ENCODE assay signal across 1 cellular context in the genomic region with DNA sequence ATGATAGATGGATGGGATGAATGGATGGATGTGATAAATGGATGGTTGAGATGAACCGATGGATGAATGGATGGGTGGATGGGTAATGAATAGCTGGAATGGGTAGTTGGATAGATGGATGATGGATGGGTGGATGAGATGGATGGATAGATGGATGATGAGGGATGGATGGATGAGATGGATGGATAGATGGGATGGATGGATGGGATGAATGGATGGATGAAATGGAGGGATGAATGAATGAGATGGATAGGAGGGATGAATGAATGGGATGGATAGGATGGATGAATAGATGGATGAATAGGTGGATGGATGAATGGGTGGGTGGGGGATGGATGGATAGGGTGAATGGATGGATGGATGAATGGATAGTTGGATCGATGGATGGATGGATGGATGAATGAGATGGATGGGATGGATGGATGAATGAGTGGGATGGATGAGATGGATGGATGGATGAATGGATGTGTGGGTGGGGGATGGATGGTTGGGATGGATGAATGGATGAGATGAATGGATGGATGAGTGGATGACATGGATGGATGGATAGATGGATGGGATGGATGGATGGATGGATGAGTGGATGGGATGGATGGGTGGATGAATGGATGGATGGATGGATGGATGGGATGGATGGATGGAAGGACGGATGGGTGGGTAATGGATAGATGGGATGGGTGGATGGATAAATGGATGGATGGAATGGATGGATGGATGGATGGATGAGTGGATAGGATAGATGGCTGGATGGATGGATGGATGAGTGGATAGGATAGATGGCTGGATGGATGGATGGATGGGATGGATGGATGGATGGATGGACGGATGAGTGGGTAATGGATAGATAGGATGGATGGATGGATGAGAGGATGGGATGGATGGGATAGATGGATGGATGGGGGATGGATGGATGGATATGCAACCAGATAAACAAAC.
TF ChIP-seq lines count a peak whose summit lies in the region.

No MANE protein-coding gene starts in this region.

TF ChIP-seq in HepG2, 621 proteins besides CTCF, POLR2A, EP300 and RAD21:
- TF ChIP-seq FOXK2 (IDR thresholded peaks at IDR 0.05) (peak; percentile 64; the same call in 1 of the 2 replicates), TRIM24 (CRISPR knock-in tag; IDR thresholded peaks at IDR 0.05) (no peak), ARNT (IDR thresholded peaks at IDR 0.05) (peak; percentile 25; the same call in 1 of the 2 replicates), FOXP1 (IDR thresholded peaks at IDR 0.05) (peak; percentile 63), FOXP1 (CRISPR knock-in tag; IDR thresholded peaks at IDR 0.05) (no peak), ZNF207 (IDR thresholded peaks at IDR 0.05; ENCODE audit: borderline replicate concordance) (peak; percentile 77; the same call in 1 of the 2 replicates), FOXA1 (IDR thresholded peaks at IDR 0.05) (0 out of 2 replicates have a peak, but pooled peaks have one; percentile 15), FOXA1 (CRISPR knock-in tag; IDR thresholded peaks at IDR 0.05) (no peak), NBN (conservative IDR thresholded peaks at IDR 0.05) (peak; percentile 68; the same call in 1 of the 2 replicates), ATM (IDR thresholded peaks at IDR 0.05; ENCODE audit: borderline replicate concordance) (peak; percentile 69; the same call in 1 of the 2 replicates), NFIC (IDR thresholded peaks at IDR 0.05; ENCODE audit: low read length) (no peak), RAD51 (IDR thresholded peaks at IDR 0.05; ENCODE audit: borderline replicate concordance) (peak; percentile 28; the same call in 1 of the 2 replicates), PHB2 (IDR thresholded peaks at IDR 0.05; ENCODE audit: partially characterized antibody) (peak; percentile 97), ATF7 (IDR thresholded peaks at IDR 0.05) (no peak), ATF7 (CRISPR knock-in tag; IDR thresholded peaks at IDR 0.05) (no peak)
- TF ChIP-seq, protein P1, sequence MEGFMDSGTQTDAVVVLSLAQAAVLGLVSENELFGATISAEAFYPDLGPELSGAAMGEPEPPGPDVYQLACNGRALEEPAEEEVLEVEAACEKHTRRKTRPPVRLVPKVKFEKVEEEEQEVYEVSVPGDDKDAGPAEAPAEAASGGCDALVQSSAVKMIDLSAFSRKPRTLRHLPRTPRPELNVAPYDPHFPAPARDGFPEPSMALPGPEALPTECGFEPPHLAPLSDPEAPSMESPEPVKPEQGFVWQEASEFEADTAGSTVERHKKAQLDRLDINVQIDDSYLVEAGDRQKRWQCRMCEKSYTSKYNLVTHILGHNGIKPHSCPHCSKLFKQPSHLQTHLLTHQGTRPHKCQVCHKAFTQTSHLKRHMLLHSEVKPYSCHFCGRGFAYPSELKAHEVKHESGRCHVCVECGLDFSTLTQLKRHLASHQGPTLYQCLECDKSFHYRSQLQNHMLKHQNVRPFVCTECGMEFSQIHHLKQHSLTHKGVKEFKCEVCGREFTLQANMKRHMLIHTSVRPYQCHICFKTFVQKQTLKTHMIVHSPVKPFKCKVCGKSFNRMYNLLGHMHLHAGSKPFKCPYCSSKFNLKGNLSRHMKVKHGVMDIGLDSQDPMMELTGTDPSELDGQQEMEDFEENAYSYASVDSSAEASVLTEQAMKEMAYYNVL (CRISPR knock-in tag; IDR thresholded peaks at IDR 0.05; ENCODE audit: borderline replicate concordance), result peak; percentile 61; the same call in 1 of the 2 replicates
